8 cellular contexts compared by ENCODE assay signal in genomic region chr1:236282719-236283118, GRCh38. TPM values are rescaled to one million over a fixed set of nuclear protein-coding genes. Genes with fewer than 3 reads are reported as not detected.
DNase-seq lines count a peak whose midpoint lies in the region; ATAC-seq and TF ChIP-seq lines count a peak whose summit lies in the region.

No MANE protein-coding gene starts in this region.

- no peaks in the 10 kb centered on the region for H3K9me2 ChIP-seq in Karpas-422 (replicated peaks; ENCODE audit: insufficient read depth, low read length)

- POLR2A ChIA-PET in CD8-positive, alpha-beta memory T cell (lab: Charles Lee) = no interaction called here

- no peak overlapping the region for H3K9ac ChIP-seq in Karpas-422 (ENCODE audit: low read length)

- intact Hi-C loops in dorsolateral prefrontal cortex (cut with DNase I) = loop anchor here (2.0 to 10.0 kb wide), 9 partner anchors 138 to 955 kb away; partner anchors contain the start of genes GPR137B (in 2 of the 2), MTR (in 2 of the 2), ARID4B (in 1 of the 2) and B3GALNT2 (in 1 of the 2)

- no peak for ATAC-seq in GM18873 (IDR thresholded peaks at IDR 0.05; ENCODE audit: low FRiP score, unreplicated experiment)
- no peak for ATAC-seq in GM19397 (IDR thresholded peaks at IDR 0.05; ENCODE audit: unreplicated experiment)

- peak overlapping the region; percentile 65 to 98 (median 92) for H3K27ac Mint-ChIP-seq in CD8-positive, alpha-beta memory T cell
- no peak overlapping the region for H3K27ac Mint-ChIP-seq in neural crest cell (ENCODE audit: unreplicated experiment)

- H3K27me3 Mint-ChIP-seq in CD8-positive, alpha-beta memory T cell = peaks cover 2 to 7% of the 10 kb centered on the region in 2 donors
- H3K27me3 Mint-ChIP-seq in neural crest cell (ENCODE audit: low read depth) = peaks cover 62% of the 10 kb centered on the region

- no peaks in the 10 kb centered on the region for H3K36me3 ChIP-seq in CD8-positive, alpha-beta memory T cell (ENCODE audit: insufficient read depth, low read length)
- no peaks in the 10 kb centered on the region for H3K36me3 ChIP-seq in Karpas-422 (ENCODE audit: insufficient read depth, low read length)

- H3K4me1 Mint-ChIP-seq in CD8-positive, alpha-beta memory T cell = peaks cover 37 to 60% (median 55%) of the 10 kb centered on the region in 3 donors
- peaks cover 22% of the 10 kb centered on the region for H3K4me1 Mint-ChIP-seq in neural crest cell

- H4K20me1 ChIP-seq in Karpas-422 (ENCODE audit: insufficient read depth, low read depth, low read length) = no peaks in the 10 kb centered on the region

- no peak for TF ChIP-seq CTCF in dorsolateral prefrontal cortex (IDR thresholded peaks at IDR 0.05 in 54 of 56, conservative IDR thresholded peaks at IDR 0.05 in 2 of 56; ENCODE audit: low read depth in 1 of 56, partially characterized antibody in 56 of 56)
- no peak for TF ChIP-seq CTCF in neural crest cell (conservative IDR thresholded peaks at IDR 0.05)

- H3K36me3 Mint-ChIP-seq in CD8-positive, alpha-beta memory T cell = peaks cover 0 to 4% (median 0%) of the 10 kb centered on the region in 3 donors
- H3K36me3 Mint-ChIP-seq in neural crest cell (ENCODE audit: low read depth) = no peaks in the 10 kb centered on the region

- H3K9me3 Mint-ChIP-seq in CD8-positive, alpha-beta memory T cell = no peaks in the 10 kb centered on the region
- H3K9me3 Mint-ChIP-seq in neural crest cell = no peaks in the 10 kb centered on the region

- H2AFZ ChIP-seq in Karpas-422 (ENCODE audit: low read length) = no peak overlapping the region

- CTCF ChIA-PET in CD8-positive, alpha-beta memory T cell (lab: Charles Lee) = no interaction called here

- no peak overlapping the region for H3K27ac ChIP-seq in CD8-positive, alpha-beta memory T cell (ENCODE audit: low read depth, low read length)
- H3K27ac ChIP-seq in Karpas-422 (ENCODE audit: low read length) (no peak overlapping the region), dorsolateral prefrontal cortex (peak overlapping the region in 3 of 59 donors; percentile 49 to 89 (median 87))

- no peaks in the 10 kb centered on the region for H3K27me3 ChIP-seq in CD8-positive, alpha-beta memory T cell (ENCODE audit: insufficient read depth, low read length, poor library complexity, severe bottlenecking)
- H3K27me3 ChIP-seq in Karpas-422 (ENCODE audit: low read length) = no peaks in the 10 kb centered on the region
- H3K27me3 ChIP-seq in dorsolateral prefrontal cortex = peaks cover 0 to 4% (median 0%) of the 10 kb centered on the region in 45 donors

- peak overlapping the region; percentile 90 to 98 (median 97) for H3K4me3 Mint-ChIP-seq in CD8-positive, alpha-beta memory T cell
- peak overlapping the region; percentile 82 for H3K4me3 Mint-ChIP-seq in neural crest cell

- H3K4me2 ChIP-seq in Karpas-422 (ENCODE audit: low read depth, low read length, poor library complexity, severe bottlenecking) = peak overlapping the region; percentile 73

- no peaks in the 10 kb centered on the region for H3K9me3 ChIP-seq in CD8-positive, alpha-beta memory T cell (ENCODE audit: low read length)
- no peaks in the 10 kb centered on the region for H3K9me3 ChIP-seq in Karpas-422 (ENCODE audit: low read length)

- H3K4me1 ChIP-seq in CD8-positive, alpha-beta memory T cell (ENCODE audit: insufficient read depth, low read length) = peaks cover 35% of the 10 kb centered on the region
- peaks cover 42% of the 10 kb centered on the region for H3K4me1 ChIP-seq in Karpas-422 (ENCODE audit: low read length)

- no peak for DNase-seq in CD8-positive, alpha-beta memory T cell
- DNase-seq in Karpas-422 = no peak
- no peak for DNase-seq in dorsolateral prefrontal cortex
- DNase-seq in neural crest cell (ENCODE audit: low read depth, low spot score) = no peak
- no peak for DNase-seq in cerebellar cortex (ENCODE audit: low spot score)
- no peak for DNase-seq in NCI-H748 (lab: John Stamatoyannopoulos, UW; ENCODE audit: unreplicated experiment)

- H3K4me3 ChIP-seq in CD8-positive, alpha-beta memory T cell (ENCODE audit: low read length) = peak overlapping the region; percentile 85
- peak overlapping the region; percentile 66 for H3K4me3 ChIP-seq in Karpas-422 (ENCODE audit: low read length)
- peak overlapping the region in 57 of 59 donors; percentile 66 to 99 (median 93) for H3K4me3 ChIP-seq in dorsolateral prefrontal cortex

- H3K79me2 ChIP-seq in Karpas-422 (ENCODE audit: low read length) = no peaks in the 10 kb centered on the region

RNA-seq across cellular contexts. Expression of gene ERO1B, which starts 1.0 kb away (rescaled TPM):
- total RNA-seq in CD8-positive, alpha-beta memory T cell = 1 to 10 TPM; 3.6 to 4.8 TPM
- 2.9 TPM for polyA plus RNA-seq in CD8-positive, alpha-beta memory T cell
- total RNA-seq in Karpas-422 (2014; rRNA removed; shearing (Covaris generic); ENCODE audit: low replicate concordance) = 0.76 and 0.82 TPM in 2 replicates
- total RNA-seq in dorsolateral prefrontal cortex (10 to 100 TPM in 91 of 120 experiments, 1 to 10 TPM in 29; 8.1 to 22.9 (median 11.5) TPM), neural crest cell (1.0 and 1.6 TPM in 2 replicates)
